ENCODE assay signal across 1 cellular context in the genomic region with DNA sequence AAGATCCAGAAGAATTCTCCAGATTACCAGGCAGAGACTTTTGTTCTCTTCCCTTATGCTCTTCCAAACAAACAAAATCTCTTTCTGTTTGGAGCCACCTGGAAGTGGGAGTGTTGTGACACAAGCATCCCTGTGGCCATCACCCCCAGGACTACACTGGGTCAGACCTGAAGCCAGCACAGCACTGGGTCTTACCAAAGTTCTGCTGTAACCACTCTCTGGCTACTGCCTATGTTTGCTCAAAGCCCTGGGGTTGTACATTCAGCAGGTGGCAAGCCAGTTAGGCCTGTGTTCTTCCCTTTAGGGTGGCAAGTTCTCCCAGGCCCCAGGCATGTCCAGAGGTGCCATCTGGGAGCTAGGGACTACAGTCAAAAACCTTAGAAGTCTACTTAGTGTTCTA.
TF ChIP-seq lines count a peak whose summit lies in the region.

No MANE protein-coding gene starts in this region.

TF ChIP-seq in HepG2, 621 proteins besides CTCF, POLR2A, EP300 and RAD21 (continued from another document):
- TF ChIP-seq CREM (IDR thresholded peaks at IDR 0.05) (no peak), CREM (CRISPR knock-in tag; IDR thresholded peaks at IDR 0.05) (no peak), RBFOX2 (IDR thresholded peaks at IDR 0.05; ENCODE audit: low read depth, low read length) (no peak)
